1 cellular context compared by ENCODE assay signal in the genomic region with DNA sequence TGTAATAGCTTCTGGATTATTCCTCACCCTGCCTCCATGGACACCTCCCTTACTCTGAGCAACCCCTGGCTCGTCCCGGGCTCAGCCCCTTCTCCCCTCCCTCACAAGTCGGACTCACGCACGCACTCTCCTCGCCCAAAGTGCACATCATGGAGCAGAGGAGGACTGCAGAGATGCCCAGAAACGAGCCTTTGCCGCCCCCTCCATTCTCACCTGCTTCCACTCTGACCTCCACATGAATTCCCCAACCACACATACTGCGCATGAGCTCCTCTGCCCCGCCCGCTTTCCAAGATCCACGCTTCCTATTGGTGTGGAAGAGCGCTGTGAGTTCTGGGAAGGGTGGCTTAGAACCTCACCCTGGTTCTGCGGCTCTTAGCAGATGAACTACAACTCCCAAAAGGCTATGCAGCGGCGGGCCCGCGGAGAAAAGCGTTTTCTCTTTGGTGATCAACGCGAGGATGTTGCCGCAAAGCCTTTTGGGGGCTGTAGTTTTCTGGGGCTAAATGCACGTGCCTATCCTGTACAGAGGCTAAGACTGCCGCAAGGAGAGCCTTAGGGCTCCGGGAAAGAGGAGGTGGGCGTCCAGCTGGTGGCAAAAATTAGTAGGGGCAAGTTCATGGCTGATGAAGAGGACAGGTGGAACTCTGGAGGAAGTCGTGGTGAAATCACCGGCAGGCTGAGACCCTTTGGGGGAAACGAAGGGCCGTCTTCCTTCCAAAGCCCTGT.
A peak's percentile ranks its signal among the peaks of the same experiment; 100 is the strongest.
TF ChIP-seq lines count a peak whose summit lies in the region.

A gene (minus strand): TSS at position 261 of the 729 bp plus-strand sequence. CDS start 1,618 bp downstream, outside the sequence.

TF ChIP-seq in HepG2, 621 proteins besides CTCF, POLR2A, EP300 and RAD21 (continued from another document and continues in another):
- TF ChIP-seq, protein P1, sequence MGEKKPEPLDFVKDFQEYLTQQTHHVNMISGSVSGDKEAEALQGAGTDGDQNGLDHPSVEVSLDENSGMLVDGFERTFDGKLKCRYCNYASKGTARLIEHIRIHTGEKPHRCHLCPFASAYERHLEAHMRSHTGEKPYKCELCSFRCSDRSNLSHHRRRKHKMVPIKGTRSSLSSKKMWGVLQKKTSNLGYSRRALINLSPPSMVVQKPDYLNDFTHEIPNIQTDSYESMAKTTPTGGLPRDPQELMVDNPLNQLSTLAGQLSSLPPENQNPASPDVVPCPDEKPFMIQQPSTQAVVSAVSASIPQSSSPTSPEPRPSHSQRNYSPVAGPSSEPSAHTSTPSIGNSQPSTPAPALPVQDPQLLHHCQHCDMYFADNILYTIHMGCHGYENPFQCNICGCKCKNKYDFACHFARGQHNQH (CRISPR knock-in tag; IDR thresholded peaks at IDR 0.05) = peak; percentile 78; the same call in 1 of the 2 replicates
- TF ChIP-seq, protein P2, sequence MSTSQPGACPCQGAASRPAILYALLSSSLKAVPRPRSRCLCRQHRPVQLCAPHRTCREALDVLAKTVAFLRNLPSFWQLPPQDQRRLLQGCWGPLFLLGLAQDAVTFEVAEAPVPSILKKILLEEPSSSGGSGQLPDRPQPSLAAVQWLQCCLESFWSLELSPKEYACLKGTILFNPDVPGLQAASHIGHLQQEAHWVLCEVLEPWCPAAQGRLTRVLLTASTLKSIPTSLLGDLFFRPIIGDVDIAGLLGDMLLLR (CRISPR knock-in tag; IDR thresholded peaks at IDR 0.05) = peak; percentile 92
- TF ChIP-seq ZNF510 (CRISPR knock-in tag; IDR thresholded peaks at IDR 0.05; ENCODE audit: low read depth) (peak; percentile 88), NFKBIZ (CRISPR knock-in tag; IDR thresholded peaks at IDR 0.05) (no peak; the same call in 1 of the 2 replicates), DMAP1 (CRISPR knock-in tag; IDR thresholded peaks at IDR 0.05) (peak; percentile 90), ZNF792 (CRISPR knock-in tag; IDR thresholded peaks at IDR 0.05) (peak; percentile 20; the same call in 1 of the 2 replicates), SP5 (CRISPR knock-in tag; IDR thresholded peaks at IDR 0.05; ENCODE audit: borderline replicate concordance, low read depth) (peak; percentile 96), ELF3 (CRISPR knock-in tag; IDR thresholded peaks at IDR 0.05) (peak; percentile 48), ZNF296 (CRISPR knock-in tag; conservative IDR thresholded peaks at IDR 0.05) (no peak), FLYWCH1 (CRISPR knock-in tag; IDR thresholded peaks at IDR 0.05) (no peak), FOXC1 (CRISPR knock-in tag; IDR thresholded peaks at IDR 0.05; ENCODE audit: borderline replicate concordance) (no peak; the same call in none of the 2 replicates), JUND (CRISPR knock-in tag; IDR thresholded peaks at IDR 0.05) (no peak), ZNF761 (CRISPR knock-in tag; conservative IDR thresholded peaks at IDR 0.05) (0 out of 2 replicates have a peak, but pooled peaks have one; percentile 69), SMARCC2 (IDR thresholded peaks at IDR 0.05) (no peak), MXI1 (IDR thresholded peaks at IDR 0.05; ENCODE audit: borderline replicate concordance, low read depth, low read length) (peak; percentile 99), ZNF558 (CRISPR knock-in tag; IDR thresholded peaks at IDR 0.05; ENCODE audit: borderline replicate concordance) (no peak), ARHGAP35 (CRISPR knock-in tag; IDR thresholded peaks at IDR 0.05; ENCODE audit: borderline replicate concordance) (peak; percentile 49; the same call in 1 of the 2 replicates), ZNF552 (CRISPR knock-in tag; IDR thresholded peaks at IDR 0.05; ENCODE audit: borderline replicate concordance) (no peak), KLF6 (CRISPR knock-in tag; IDR thresholded peaks at IDR 0.05) (0 out of 2 replicates have a peak, but pooled peaks have one; percentile 22), AHR (CRISPR knock-in tag; IDR thresholded peaks at IDR 0.05) (0 out of 2 replicates have a peak, but pooled peaks have one; percentile 34), CCAR2 (optimal IDR thresholded peaks at IDR 0.05; ENCODE audit: low read depth, low read length) (no peak)
- TF ChIP-seq, protein P3, sequence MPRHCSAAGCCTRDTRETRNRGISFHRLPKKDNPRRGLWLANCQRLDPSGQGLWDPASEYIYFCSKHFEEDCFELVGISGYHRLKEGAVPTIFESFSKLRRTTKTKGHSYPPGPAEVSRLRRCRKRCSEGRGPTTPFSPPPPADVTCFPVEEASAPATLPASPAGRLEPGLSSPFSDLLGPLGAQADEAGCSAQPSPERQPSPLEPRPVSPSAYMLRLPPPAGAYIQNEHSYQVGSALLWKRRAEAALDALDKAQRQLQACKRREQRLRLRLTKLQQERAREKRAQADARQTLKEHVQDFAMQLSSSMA (CRISPR knock-in tag; IDR thresholded peaks at IDR 0.05) = peak; percentile 99
- TF ChIP-seq, protein P4, sequence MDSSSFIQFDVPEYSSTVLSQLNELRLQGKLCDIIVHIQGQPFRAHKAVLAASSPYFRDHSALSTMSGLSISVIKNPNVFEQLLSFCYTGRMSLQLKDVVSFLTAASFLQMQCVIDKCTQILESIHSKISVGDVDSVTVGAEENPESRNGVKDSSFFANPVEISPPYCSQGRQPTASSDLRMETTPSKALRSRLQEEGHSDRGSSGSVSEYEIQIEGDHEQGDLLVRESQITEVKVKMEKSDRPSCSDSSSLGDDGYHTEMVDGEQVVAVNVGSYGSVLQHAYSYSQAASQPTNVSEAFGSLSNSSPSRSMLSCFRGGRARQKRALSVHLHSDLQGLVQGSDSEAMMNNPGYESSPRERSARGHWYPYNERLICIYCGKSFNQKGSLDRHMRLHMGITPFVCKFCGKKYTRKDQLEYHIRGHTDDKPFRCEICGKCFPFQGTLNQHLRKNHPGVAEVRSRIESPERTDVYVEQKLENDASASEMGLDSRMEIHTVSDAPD (CRISPR knock-in tag; IDR thresholded peaks at IDR 0.05) = no peak
- TF ChIP-seq, protein P5, sequence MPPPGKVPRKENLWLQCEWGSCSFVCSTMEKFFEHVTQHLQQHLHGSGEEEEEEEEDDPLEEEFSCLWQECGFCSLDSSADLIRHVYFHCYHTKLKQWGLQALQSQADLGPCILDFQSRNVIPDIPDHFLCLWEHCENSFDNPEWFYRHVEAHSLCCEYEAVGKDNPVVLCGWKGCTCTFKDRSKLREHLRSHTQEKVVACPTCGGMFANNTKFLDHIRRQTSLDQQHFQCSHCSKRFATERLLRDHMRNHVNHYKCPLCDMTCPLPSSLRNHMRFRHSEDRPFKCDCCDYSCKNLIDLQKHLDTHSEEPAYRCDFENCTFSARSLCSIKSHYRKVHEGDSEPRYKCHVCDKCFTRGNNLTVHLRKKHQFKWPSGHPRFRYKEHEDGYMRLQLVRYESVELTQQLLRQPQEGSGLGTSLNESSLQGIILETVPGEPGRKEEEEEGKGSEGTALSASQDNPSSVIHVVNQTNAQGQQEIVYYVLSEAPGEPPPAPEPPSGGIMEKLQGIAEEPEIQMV (CRISPR knock-in tag; IDR thresholded peaks at IDR 0.05; ENCODE audit: low read depth) = peak; percentile 83; the same call in 1 of the 2 replicates
- TF ChIP-seq, protein P6, sequence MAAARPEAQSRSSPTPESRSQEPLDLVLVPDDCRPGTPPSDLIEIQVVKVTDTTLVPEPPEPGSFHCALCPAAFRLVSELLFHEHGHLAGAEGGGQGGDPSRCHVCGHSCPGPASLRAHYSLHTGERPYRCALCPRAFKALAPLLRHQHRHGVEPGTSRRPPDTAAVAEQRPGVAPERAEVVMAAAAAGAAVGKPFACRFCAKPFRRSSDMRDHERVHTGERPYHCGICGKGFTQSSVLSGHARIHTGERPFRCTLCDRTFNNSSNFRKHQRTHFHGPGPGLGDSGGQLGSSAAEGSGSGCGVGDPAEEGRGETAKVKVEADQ (CRISPR knock-in tag; IDR thresholded peaks at IDR 0.05; ENCODE audit: borderline replicate concordance) = peak; percentile 76; the same call in 1 of the 2 replicates
- TF ChIP-seq, protein P7, sequence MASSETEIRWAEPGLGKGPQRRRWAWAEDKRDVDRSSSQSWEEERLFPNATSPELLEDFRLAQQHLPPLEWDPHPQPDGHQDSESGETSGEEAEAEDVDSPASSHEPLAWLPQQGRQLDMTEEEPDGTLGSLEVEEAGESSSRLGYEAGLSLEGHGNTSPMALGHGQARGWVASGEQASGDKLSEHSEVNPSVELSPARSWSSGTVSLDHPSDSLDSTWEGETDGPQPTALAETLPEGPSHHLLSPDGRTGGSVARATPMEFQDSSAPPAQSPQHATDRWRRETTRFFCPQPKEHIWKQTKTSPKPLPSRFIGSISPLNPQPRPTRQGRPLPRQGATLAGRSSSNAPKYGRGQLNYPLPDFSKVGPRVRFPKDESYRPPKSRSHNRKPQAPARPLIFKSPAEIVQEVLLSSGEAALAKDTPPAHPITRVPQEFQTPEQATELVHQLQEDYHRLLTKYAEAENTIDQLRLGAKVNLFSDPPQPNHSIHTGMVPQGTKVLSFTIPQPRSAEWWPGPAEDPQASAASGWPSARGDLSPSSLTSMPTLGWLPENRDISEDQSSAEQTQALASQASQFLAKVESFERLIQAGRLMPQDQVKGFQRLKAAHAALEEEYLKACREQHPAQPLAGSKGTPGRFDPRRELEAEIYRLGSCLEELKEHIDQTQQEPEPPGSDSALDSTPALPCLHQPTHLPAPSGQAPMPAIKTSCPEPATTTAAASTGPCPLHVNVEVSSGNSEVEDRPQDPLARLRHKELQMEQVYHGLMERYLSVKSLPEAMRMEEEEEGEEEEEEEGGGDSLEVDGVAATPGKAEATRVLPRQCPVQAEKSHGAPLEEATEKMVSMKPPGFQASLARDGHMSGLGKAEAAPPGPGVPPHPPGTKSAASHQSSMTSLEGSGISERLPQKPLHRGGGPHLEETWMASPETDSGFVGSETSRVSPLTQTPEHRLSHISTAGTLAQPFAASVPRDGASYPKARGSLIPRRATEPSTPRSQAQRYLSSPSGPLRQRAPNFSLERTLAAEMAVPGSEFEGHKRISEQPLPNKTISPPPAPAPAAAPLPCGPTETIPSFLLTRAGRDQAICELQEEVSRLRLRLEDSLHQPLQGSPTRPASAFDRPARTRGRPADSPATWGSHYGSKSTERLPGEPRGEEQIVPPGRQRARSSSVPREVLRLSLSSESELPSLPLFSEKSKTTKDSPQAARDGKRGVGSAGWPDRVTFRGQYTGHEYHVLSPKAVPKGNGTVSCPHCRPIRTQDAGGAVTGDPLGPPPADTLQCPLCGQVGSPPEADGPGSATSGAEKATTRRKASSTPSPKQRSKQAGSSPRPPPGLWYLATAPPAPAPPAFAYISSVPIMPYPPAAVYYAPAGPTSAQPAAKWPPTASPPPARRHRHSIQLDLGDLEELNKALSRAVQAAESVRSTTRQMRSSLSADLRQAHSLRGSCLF (CRISPR knock-in tag; IDR thresholded peaks at IDR 0.05; ENCODE audit: borderline replicate concordance) = peak; percentile 42; the same call in 1 of the 2 replicates
- TF ChIP-seq, protein P8, sequence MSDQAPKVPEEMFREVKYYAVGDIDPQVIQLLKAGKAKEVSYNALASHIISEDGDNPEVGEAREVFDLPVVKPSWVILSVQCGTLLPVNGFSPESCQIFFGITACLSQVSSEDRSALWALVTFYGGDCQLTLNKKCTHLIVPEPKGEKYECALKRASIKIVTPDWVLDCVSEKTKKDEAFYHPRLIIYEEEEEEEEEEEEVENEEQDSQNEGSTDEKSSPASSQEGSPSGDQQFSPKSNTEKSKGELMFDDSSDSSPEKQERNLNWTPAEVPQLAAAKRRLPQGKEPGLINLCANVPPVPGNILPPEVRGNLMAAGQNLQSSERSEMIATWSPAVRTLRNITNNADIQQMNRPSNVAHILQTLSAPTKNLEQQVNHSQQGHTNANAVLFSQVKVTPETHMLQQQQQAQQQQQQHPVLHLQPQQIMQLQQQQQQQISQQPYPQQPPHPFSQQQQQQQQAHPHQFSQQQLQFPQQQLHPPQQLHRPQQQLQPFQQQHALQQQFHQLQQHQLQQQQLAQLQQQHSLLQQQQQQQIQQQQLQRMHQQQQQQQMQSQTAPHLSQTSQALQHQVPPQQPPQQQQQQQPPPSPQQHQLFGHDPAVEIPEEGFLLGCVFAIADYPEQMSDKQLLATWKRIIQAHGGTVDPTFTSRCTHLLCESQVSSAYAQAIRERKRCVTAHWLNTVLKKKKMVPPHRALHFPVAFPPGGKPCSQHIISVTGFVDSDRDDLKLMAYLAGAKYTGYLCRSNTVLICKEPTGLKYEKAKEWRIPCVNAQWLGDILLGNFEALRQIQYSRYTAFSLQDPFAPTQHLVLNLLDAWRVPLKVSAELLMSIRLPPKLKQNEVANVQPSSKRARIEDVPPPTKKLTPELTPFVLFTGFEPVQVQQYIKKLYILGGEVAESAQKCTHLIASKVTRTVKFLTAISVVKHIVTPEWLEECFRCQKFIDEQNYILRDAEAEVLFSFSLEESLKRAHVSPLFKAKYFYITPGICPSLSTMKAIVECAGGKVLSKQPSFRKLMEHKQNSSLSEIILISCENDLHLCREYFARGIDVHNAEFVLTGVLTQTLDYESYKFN (CRISPR knock-in tag; conservative IDR thresholded peaks at IDR 0.05) = peak; percentile 60; the same call in 1 of the 2 replicates
- TF ChIP-seq, protein P9, sequence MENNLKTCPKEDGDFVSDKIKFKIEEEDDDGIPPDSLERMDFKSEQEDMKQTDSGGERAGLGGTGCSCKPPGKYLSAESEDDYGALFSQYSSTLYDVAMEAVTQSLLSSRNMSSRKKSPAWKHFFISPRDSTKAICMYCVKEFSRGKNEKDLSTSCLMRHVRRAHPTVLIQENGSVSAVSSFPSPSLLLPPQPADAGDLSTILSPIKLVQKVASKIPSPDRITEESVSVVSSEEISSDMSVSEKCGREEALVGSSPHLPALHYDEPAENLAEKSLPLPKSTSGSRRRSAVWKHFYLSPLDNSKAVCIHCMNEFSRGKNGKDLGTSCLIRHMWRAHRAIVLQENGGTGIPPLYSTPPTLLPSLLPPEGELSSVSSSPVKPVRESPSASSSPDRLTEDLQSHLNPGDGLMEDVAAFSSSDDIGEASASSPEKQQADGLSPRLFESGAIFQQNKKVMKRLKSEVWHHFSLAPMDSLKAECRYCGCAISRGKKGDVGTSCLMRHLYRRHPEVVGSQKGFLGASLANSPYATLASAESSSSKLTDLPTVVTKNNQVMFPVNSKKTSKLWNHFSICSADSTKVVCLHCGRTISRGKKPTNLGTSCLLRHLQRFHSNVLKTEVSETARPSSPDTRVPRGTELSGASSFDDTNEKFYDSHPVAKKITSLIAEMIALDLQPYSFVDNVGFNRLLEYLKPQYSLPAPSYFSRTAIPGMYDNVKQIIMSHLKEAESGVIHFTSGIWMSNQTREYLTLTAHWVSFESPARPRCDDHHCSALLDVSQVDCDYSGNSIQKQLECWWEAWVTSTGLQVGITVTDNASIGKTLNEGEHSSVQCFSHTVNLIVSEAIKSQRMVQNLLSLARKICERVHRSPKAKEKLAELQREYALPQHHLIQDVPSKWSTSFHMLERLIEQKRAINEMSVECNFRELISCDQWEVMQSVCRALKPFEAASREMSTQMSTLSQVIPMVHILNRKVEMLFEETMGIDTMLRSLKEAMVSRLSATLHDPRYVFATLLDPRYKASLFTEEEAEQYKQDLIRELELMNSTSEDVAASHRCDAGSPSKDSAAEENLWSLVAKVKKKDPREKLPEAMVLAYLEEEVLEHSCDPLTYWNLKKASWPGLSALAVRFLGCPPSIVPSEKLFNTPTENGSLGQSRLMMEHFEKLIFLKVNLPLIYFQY (CRISPR knock-in tag; IDR thresholded peaks at IDR 0.05; ENCODE audit: borderline replicate concordance) = peak; percentile 66; the same call in 1 of the 2 replicates
- TF ChIP-seq, protein P10, sequence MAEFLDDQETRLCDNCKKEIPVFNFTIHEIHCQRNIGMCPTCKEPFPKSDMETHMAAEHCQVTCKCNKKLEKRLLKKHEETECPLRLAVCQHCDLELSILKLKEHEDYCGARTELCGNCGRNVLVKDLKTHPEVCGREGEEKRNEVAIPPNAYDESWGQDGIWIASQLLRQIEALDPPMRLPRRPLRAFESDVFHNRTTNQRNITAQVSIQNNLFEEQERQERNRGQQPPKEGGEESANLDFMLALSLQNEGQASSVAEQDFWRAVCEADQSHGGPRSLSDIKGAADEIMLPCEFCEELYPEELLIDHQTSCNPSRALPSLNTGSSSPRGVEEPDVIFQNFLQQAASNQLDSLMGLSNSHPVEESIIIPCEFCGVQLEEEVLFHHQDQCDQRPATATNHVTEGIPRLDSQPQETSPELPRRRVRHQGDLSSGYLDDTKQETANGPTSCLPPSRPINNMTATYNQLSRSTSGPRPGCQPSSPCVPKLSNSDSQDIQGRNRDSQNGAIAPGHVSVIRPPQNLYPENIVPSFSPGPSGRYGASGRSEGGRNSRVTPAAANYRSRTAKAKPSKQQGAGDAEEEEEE (CRISPR knock-in tag; IDR thresholded peaks at IDR 0.05; ENCODE audit: borderline replicate concordance) = no peak
